ENCODE assay signal across 30 cellular contexts in the genomic region with DNA sequence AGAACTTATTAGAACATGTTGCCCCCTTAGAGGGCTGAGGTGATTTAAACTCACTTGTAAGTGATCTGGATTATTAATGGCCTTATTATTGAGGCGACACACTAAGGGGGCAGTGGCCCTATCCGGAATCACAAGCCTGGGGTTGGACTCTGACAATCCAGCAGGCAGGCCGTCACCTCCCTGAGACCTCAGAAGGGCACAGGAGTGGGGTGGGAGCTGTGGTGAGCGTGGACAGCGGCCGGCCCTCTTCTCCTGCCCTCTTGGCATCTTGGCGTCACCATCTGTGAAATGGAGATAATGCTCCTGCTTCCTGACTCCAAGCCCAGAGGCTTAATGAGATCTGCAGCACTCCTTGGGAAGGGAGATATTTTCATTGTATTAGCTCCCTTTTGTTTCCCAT. TPM values are rescaled to one million over a fixed set of nuclear protein-coding genes. Genes with fewer than 3 reads are reported as not detected.
"Had no signal": no experiment of that assay in that cellular context is flagged by ENCODE, and none has a peak within 500 bp of the region (broad histone marks: within the 10 kb centered on the region; RNA-seq: fewer than 3 reads in every experiment).

No MANE protein-coding gene starts in this region.

- FAIRE-seq: TTC549 had no signal

- ATAC-seq: activated CD4-positive, CD25-positive, alpha-beta regulatory T cell treated with anti-CD3 and anti-CD28 coated beads, Interleukin-2, amount 50 U/mL, for 24 hours; effector memory CD8-positive, alpha-beta T cell; mucosa of descending colon; stimulated activated naive B cell treated with anti-CD40 and anti-IgM and Interleukin-4, amounts not matched to agents 10 μg/mL and 1 μg/mL and 100 μg/mL, for 72 hours had no signal

- H3K27me3 ChIP-seq: adrenal gland, cardiac muscle cell, sigmoid colon, stomach, thyroid gland, upper lobe of left lung, vagina had no signal

- H3K4me1 ChIP-seq: vagina had no signal

- DNase-seq: activated CD4-positive, alpha-beta T cell treated with anti-CD3 and anti-CD28 coated beads for 48 hours; activated CD4-positive, alpha-beta T cell treated with anti-CD3 and anti-CD28 coated beads, Interleukin-2, amount 50 U/mL, for 48 hours; activated CD8-positive, alpha-beta memory T cell treated with anti-CD3 and anti-CD28 coated beads for 24 hours; activated effector memory CD4-positive, alpha-beta T cell treated with Interleukin-2 at 50 U/mL for 16 hours; activated naive CD4-positive, alpha-beta T cell treated with anti-CD3 and anti-CD28 coated beads for 36 hours; activated naive CD8-positive, alpha-beta T cell treated with anti-CD3 and anti-CD28 coated beads for 36 hours; aorta; cortex of kidney; effector memory CD8-positive, alpha-beta T cell; erythroblast; head of caudate nucleus; kidney glomerular epithelial cell; mucosa of descending colon; sigmoid colon; stimulated activated CD4-positive, alpha-beta T cell treated with anti-CD3 and anti-CD28 coated beads, Interleukin-1b, Interleukin-23, amount 100 ng/mL, for 48 hours; stimulated activated CD4-positive, alpha-beta T cell treated with anti-CD3 and anti-CD28 coated beads, Interleukin-4, amount 100 ng/mL, for 4 hours; stimulated activated naive B cell treated with anti-CD40 and anti-IgM and Interleukin-4, amounts not matched to agents 10 μg/mL and 1 μg/mL and 100 μg/mL, for 72 hours; stomach; upper lobe of left lung; WERI-Rb-1 had no signal

- H3K27ac ChIP-seq: adrenal gland, cardiac muscle cell, sigmoid colon, stomach, upper lobe of left lung, vagina, WERI-Rb-1 had no signal

- H3K36me3 ChIP-seq: adrenal gland, cardiac muscle cell, stomach, thyroid gland, vagina, WERI-Rb-1 had no signal

- H3K9me3 ChIP-seq: adrenal gland, mucosa of descending colon, sigmoid colon, stomach, thyroid gland, upper lobe of left lung, vagina had no signal

- H3K4me3 ChIP-seq: adrenal gland, cardiac muscle cell, mucosa of descending colon, sigmoid colon, smooth muscle cell, stomach, thyroid gland, upper lobe of left lung, vagina had no signal

RNA-seq across cellular contexts. Expression of gene IP6K3, which starts 19.6 kb away (rescaled TPM):
- total RNA-seq: activated naive CD4-positive, alpha-beta T cell treated with anti-CD3 and anti-CD28 coated beads for 36 hours; activated naive CD8-positive, alpha-beta T cell treated with anti-CD3 and anti-CD28 coated beads for 36 hours; lung microvascular endothelial cell; natural killer cell treated with Interleukin-12 subunit alpha and Interleukin-12 subunit beta and Interleukin-15 and Interleukin-18, amount 100 ng/mL, for 72 hours; T-helper 1 cell treated with Interleukin-12 subunit alpha and Interleukin-12 subunit beta and Interleukin-4 antibody, amounts not matched to agents 30 ng/mL and 1 ng/mL, for 36 hours had no signal
